In the genomic region with DNA sequence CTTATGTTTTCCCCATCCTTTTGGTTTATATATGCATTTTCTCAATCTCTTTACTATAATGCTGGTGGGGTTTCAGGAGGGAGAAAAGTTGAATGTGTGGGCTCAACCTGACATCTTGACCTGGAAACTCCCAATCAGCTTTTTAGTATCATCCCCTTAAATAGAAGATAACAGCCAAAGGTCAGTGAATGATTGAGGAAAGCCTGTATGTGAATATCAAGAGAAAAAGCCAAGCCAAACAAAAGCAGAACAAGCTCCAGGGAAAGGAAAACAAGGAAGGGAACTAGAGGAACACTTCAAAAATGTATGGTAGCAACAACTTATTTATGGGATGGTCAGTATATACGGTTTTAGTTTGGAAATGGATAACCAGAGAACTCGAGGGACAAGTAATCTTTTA, we compare ENCODE assay signal across 30 cellular contexts. TPM values are rescaled to one million over a fixed set of nuclear protein-coding genes. Genes with fewer than 3 reads are reported as not detected.
"Had no signal": no experiment of that assay in that cellular context is flagged by ENCODE, and none has a peak within 500 bp of the region (broad histone marks: within the 10 kb centered on the region; RNA-seq: fewer than 3 reads in every experiment).

No MANE protein-coding gene starts in this region.

- H3K4me3 Mint-ChIP-seq: immature natural killer cell; mesothelial cell of epicardium; naive B cell; natural killer cell; stimulated activated effector memory CD8-positive, alpha-beta T cell treated with anti-CD3 and anti-CD28 coated beads, Interleukin-12 subunit alpha, Interleukin-12 subunit beta, amount 100 ng/mL, for 72 hours; stimulated activated naive CD8-positive, alpha-beta T cell treated with anti-CD3 and anti-CD28 coated beads, Interleukin-15, Interleukin-2, amounts not matched to agents 100 ng/mL and 50 ng/mL, for 24 hours had no signal

- ATAC-seq: heart left ventricle; natural killer cell; pancreas; right cardiac atrium; stimulated activated effector memory CD8-positive, alpha-beta T cell treated with anti-CD3 and anti-CD28 coated beads, Interleukin-12 subunit alpha, Interleukin-12 subunit beta, amount 100 ng/mL, for 72 hours; upper lobe of right lung had no signal

- H3K36me3 ChIP-seq: heart left ventricle, pancreas, prostate gland, sigmoid colon, spleen, suprapubic skin, thoracic aorta, tibial artery, upper lobe of right lung had no signal

- H3K27me3 ChIP-seq: heart left ventricle, pancreas, sigmoid colon, suprapubic skin, tibial artery, upper lobe of right lung had no signal

- H3K4me1 ChIP-seq: pancreas, prostate gland had no signal

- H3K27ac Mint-ChIP-seq: immature natural killer cell; mesothelial cell of epicardium; natural killer cell; stimulated activated effector memory CD8-positive, alpha-beta T cell treated with anti-CD3 and anti-CD28 coated beads, Interleukin-12 subunit alpha, Interleukin-12 subunit beta, amount 100 ng/mL, for 72 hours; stimulated activated naive CD8-positive, alpha-beta T cell treated with anti-CD3 and anti-CD28 coated beads, Interleukin-15, Interleukin-2, amounts not matched to agents 100 ng/mL and 50 ng/mL, for 24 hours had no signal

- H3K9me3 ChIP-seq: heart left ventricle, pancreas, prostate gland, sigmoid colon, spleen, suprapubic skin, thoracic aorta, tibial artery, upper lobe of right lung had no signal

- H3K4me3 ChIP-seq: heart left ventricle, lung, pancreas, prostate gland, sigmoid colon, spleen, suprapubic skin, thoracic aorta, tibial artery, upper lobe of right lung had no signal

- H3K27me3 Mint-ChIP-seq: stimulated activated naive CD8-positive, alpha-beta T cell treated with anti-CD3 and anti-CD28 coated beads, Interleukin-15, Interleukin-2, amounts not matched to agents 100 ng/mL and 50 ng/mL, for 24 hours had no signal

- H3K27ac ChIP-seq: pancreas, prostate gland, suprapubic skin, thoracic aorta, tibial artery, upper lobe of right lung had no signal

- H3K36me3 Mint-ChIP-seq: immature natural killer cell; mesothelial cell of epicardium; natural killer cell; stimulated activated effector memory CD8-positive, alpha-beta T cell treated with anti-CD3 and anti-CD28 coated beads, Interleukin-12 subunit alpha, Interleukin-12 subunit beta, amount 100 ng/mL, for 72 hours had no signal

- DNase-seq: hypothalamus; immature natural killer cell; kidney; mesendoderm; naive B cell; natural killer cell; nucleus accumbens; pancreas; posterior cingulate gyrus; retina; small intestine; spleen; stimulated activated CD4-positive, alpha-beta T cell treated with anti-CD3 and anti-CD28 coated beads, Interleukin-4, amount 100 ng/mL, for 24 hours; stimulated activated naive CD4-positive, alpha-beta T cell; upper lobe of right lung had no signal

RNA-seq across cellular contexts. Expression of gene GNLY, which starts 31.3 kb away (rescaled TPM):
- total RNA-seq: mesothelial cell of epicardium, osteoblast had no signal

RNA-seq across cellular contexts. Expression of gene SFTPB, which starts 57.5 kb away (rescaled TPM):
- total RNA-seq: lower leg skin, mesothelial cell of epicardium, mononuclear cell, natural killer cell, osteoblast, sigmoid colon, subcutaneous adipose tissue, suprapubic skin, thoracic aorta had no signal
